Comparison of ENCODE assay signal across 32 cellular contexts in genomic region chr3:130522399-130522798, GRCh38. TPM values are rescaled to one million over a fixed set of nuclear protein-coding genes. Genes with fewer than 3 reads are reported as not detected.
"Had no signal": no experiment of that assay in that cellular context is flagged by ENCODE, and none has a peak within 500 bp of the region (broad histone marks: within the 10 kb centered on the region; RNA-seq: fewer than 3 reads in every experiment).

No MANE protein-coding gene starts in this region.

- H3K27ac ChIP-seq: colonic mucosa, coronary artery, dorsolateral prefrontal cortex, epithelial cell of prostate, esophagus muscularis mucosa, esophagus squamous epithelium, foreskin keratinocyte, gastrocnemius medialis, gastroesophageal sphincter, heart left ventricle, heart right ventricle, hepatocyte had no signal

- H3K4me2 ChIP-seq: hepatocyte had no signal

- H2AFZ ChIP-seq: hepatocyte had no signal

- FAIRE-seq: endometrium, endothelial cell of umbilical vein, frontal cortex had no signal

- H3K36me3 ChIP-seq: colonic mucosa, esophagus muscularis mucosa, esophagus squamous epithelium, gastrocnemius medialis, gastroesophageal sphincter, heart left ventricle, heart right ventricle had no signal

- DNase-seq: colonic mucosa; cortex of kidney; dermis blood vessel endothelial cell; dorsolateral prefrontal cortex; effector CD4-positive, alpha-beta T cell; effector CD8-positive, alpha-beta T cell; effector memory CD4-positive, alpha-beta T cell; effector memory CD8-positive, alpha-beta T cell; endodermal cell; erythroblast; esophagus squamous epithelium; foreskin fibroblast; foreskin keratinocyte; foreskin melanocyte; gastrocnemius medialis; glutamatergic neuron; head of caudate nucleus; heart left ventricle; heart right ventricle had no signal

- H3K9me3 ChIP-seq: colonic mucosa, esophagus muscularis mucosa, esophagus squamous epithelium, gastrocnemius medialis, gastroesophageal sphincter, heart left ventricle had no signal

- ATAC-seq: effector memory CD8-positive, alpha-beta T cell; esophagus mucosa; foreskin keratinocyte; gastrocnemius medialis; gastroesophageal sphincter; heart left ventricle; heart right ventricle had no signal

- H3K4me3 ChIP-seq: colonic mucosa, coronary artery, dorsolateral prefrontal cortex, esophagus muscularis mucosa, esophagus squamous epithelium, gastrocnemius medialis, gastroesophageal sphincter, heart left ventricle, heart right ventricle, hepatocyte had no signal

- H3K4me1 ChIP-seq: colonic mucosa, foreskin keratinocyte, gastrocnemius medialis, heart left ventricle, heart right ventricle had no signal

- H3K79me2 ChIP-seq: hepatocyte had no signal

RNA-seq across cellular contexts. Expression of gene COL6A6, which starts 5.4 kb away (rescaled TPM):
- total RNA-seq: colonic mucosa, dermis blood vessel endothelial cell, dermis microvascular lymphatic vessel endothelial cell, endothelial cell of umbilical vein, epithelial cell of proximal tubule, fibroblast of villous mesenchyme, foreskin keratinocyte, gastroesophageal sphincter, glomerular endothelial cell had no signal
- polyA plus RNA-seq: endothelial cell of umbilical vein, foreskin keratinocyte had no signal
